In the genomic region with DNA sequence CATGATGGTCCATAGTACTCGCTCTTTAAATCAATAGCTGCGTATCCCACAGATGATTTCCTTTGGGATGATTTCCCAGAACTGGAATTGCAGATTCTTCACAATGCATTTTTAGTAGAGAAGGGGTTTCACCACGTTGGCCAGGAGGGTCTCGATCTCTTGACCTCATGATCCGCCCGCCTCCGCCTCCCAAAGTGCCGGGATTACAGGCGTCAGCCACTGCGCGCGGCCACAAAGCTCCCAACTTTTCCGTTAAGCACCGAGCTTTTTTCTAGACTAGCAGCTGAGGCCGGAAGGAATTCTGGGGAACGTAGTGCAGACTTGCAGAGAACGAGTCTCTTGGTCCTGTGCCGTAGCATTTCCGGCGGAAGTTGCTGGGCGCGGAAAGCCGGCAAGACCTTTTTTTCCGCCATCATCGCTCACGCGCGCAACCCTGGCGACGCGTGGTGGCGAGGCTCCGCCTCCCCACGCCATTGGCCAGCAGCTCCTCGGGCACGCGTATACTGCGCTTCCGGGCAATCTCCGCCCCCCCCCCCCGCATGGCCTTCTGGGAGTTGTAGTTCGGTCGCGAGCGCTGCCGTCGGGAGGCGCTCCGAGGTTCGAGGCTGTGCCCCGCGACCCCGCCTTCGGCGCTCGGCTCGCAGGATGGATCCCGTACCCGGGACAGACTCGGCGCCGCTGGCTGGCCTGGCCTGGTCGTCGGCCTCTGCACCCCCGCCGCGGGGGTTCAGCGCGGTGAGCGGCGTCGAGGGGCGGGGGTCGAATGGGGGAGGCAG, we compare ENCODE assay signal across 8 cellular contexts. TPM values are rescaled to one million over a fixed set of nuclear protein-coding genes. Genes with fewer than 3 reads are reported as not detected.
DNase-seq lines count a peak whose midpoint lies in the region; ATAC-seq and TF ChIP-seq lines count a peak whose summit lies in the region.

A gene (plus strand): TSS at position 557 of the 776 bp plus-strand sequence. CDS start 89 bp downstream, at position 646.

- no peaks in the 10 kb centered on the region for H3K27me3 Mint-ChIP-seq in central memory CD8-positive, alpha-beta T cell

- H3K4me3 Mint-ChIP-seq in central memory CD8-positive, alpha-beta T cell: peak within 1 kb of the TSS; percentile 87

- ATAC-seq in GM18909 (IDR thresholded peaks at IDR 0.05; ENCODE audit: poor library complexity, unreplicated experiment) (peak; percentile 87), HG03280 (IDR thresholded peaks at IDR 0.05; ENCODE audit: unreplicated experiment) (peak; percentile 91)
- peak; percentile 94 for ATAC-seq in central memory CD8-positive, alpha-beta T cell (replicated peaks; ENCODE audit: extremely low read depth, poor library complexity, severe bottlenecking)

- DNase-seq in AG04449 (ENCODE audit: low read depth, low spot score) (peak; percentile 95), NCI-H446 (lab: John Stamatoyannopoulos, UW) (peak; percentile 98 to 100), inferior parietal cortex (ENCODE audit: extremely low spot score) (peak; percentile 99), spleen (peak; percentile 99)
- DNase-seq in activated CD4-positive, CD25-positive, alpha-beta regulatory T cell treated with anti-CD3 and anti-CD28 coated beads, Interleukin-2, amount 50 U/mL, for 16 hours (ENCODE audit: low read depth, low spot score): peak; percentile 91
- peak; percentile 85 to 93 for DNase-seq in central memory CD8-positive, alpha-beta T cell (ENCODE audit: low spot score in 2 of 2)

- TF ChIP-seq POLR2A in spleen (IDR thresholded peaks at IDR 0.05): peak in 1 of 3 donors; percentile 18

- H3K36me3 Mint-ChIP-seq in central memory CD8-positive, alpha-beta T cell (ENCODE audit: insufficient read depth): peaks cover 8% of the 10 kb centered on the region

- H3K27me3 ChIP-seq in spleen (replicated peaks in 1 of 7): no peaks in the 10 kb centered on the region

- H3K36me3 ChIP-seq in spleen: peaks cover 0 to 40% (median 15%) of the 10 kb centered on the region in 6 donors

- H3K4me3 ChIP-seq in AG04449 (ENCODE audit: low read depth, low read length) (peak within 1 kb of the TSS; percentile 82), spleen (peak within 1 kb of the TSS; percentile 81 to 91 (median 84))

- 1 to 2% (median 1%) methylated on average over 24 to 74 of the region's 74 CpGs for WGBS in spleen, 5 donors

- H3K9me3 ChIP-seq in spleen: no peaks in the 10 kb centered on the region

- POLR2A ChIA-PET in AG04449 (lab: Yijun Ruan, JAX): interaction anchor here (0.6 to 1.3 kb wide), 7 partner anchors 14 to 440 kb away, joined by 3 to 5 read pairs (median 4); a partner anchor contains a TSS

- CTCF ChIA-PET in AG04449 (lab: Yijun Ruan, JAX): interaction anchor here (0.7 to 1.7 kb wide), 9 partner anchors 8 to 113 kb away, joined by 3 to 9 read pairs (median 5); no protein-coding TSS in a partner anchor

- intact Hi-C loops in spleen (cut with DNase I; ENCODE audit: low total_unique reads): no loop called here

- H3K9me3 Mint-ChIP-seq in central memory CD8-positive, alpha-beta T cell: no peaks in the 10 kb centered on the region

- H3K27ac Mint-ChIP-seq in central memory CD8-positive, alpha-beta T cell (ENCODE audit: low read depth): peak within 1 kb of the TSS; percentile 76

- TF ChIP-seq CTCF in AG04449 (IDR thresholded peaks at IDR 0.05; ENCODE audit: insufficient read depth, low read length, missing control alignments): no peak
- peak in 1 of 11 experiments; percentile 14 for TF ChIP-seq CTCF in spleen (IDR thresholded peaks at IDR 0.05 in 8 of 11, conservative IDR thresholded peaks at IDR 0.05 in 3 of 11)

- peaks cover 18% of the 10 kb centered on the region for H3K4me1 Mint-ChIP-seq in central memory CD8-positive, alpha-beta T cell

- H3K27ac ChIP-seq in spleen: peak within 1 kb of the TSS; percentile 76 to 91 (median 86)

- peaks cover 0 to 29% (median 14%) of the 10 kb centered on the region in 6 donors for H3K4me1 ChIP-seq in spleen

RNA-seq across cellular contexts. Expression of the gene that starts here (rescaled TPM):
- total RNA-seq in spleen: 10 to 100 TPM; 31.7 to 45.2 (median 37.8) TPM
- polyA plus RNA-seq in spleen: 10 to 100 TPM; 42.0 to 62.0 (median 42.1) TPM

Comparison
In these comparisons a context has a peak if more than half of its experiments do, and no peak if none do; other contexts are left out.
1. Peak in every context shown above with its lines: DNase-seq, ATAC-seq, H3K4me3 ChIP-seq and H3K27ac ChIP-seq.